Comparison of ENCODE assay signal across 10 cellular contexts in the genomic region with DNA sequence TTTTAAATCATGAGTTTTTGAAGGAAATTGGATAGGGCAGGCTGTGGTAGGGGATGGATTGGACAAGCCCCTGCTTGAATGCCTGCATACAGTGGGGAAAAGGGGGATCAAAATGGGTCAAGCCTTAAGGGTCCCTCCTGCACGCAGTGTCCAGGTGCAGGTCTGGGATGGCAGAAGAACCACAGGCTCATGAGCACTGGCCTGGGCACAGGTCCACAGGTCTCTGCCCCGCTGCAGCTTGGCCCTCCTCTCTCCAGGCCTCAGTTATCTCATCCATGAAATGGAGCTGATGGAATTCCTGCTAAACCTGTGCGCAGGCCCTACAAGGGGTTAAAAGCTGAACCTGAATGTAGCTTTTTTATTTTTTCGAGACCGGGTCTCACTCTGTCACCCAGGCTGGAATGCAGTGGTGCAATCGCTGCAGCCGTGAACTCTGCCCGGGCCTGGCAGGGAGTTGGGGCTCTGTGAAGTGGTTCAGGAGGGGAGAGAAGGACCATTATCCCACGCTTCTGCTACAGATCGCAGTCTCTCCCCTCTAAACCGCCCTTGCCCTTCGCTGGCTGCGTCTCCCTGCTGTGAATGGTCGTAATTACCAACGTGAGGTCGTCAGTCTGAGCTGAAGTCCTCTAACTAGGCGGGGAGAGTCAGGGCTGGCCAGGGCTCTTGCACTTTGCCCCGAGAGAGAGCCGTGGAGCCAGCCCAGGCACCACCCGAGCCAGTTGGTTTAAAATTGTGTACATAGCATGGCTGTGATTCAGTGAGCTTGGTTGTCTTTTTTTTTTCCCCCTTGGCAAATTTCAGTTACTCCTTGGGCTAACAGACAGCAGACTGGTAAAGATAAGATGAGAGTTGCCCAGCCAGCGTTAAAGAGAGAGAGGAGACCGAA.
A peak's percentile ranks its signal among the peaks of the same experiment; 100 is the strongest.
DNase-seq lines count a peak whose midpoint lies in the region; ATAC-seq and TF ChIP-seq lines count a peak whose summit lies in the region.
"Had no signal": no experiment of that assay in that cellular context is flagged by ENCODE, and none has a peak within 500 bp of the region (broad histone marks: within the 10 kb centered on the region; RNA-seq: fewer than 3 reads in every experiment).

No MANE protein-coding gene starts in this region.

- DNase-seq in HT-29 (ENCODE audit: low spot score) (peak; percentile 95), chondrocyte (ENCODE audit: low spot score) (no peak), left colon (peak; percentile 79 to 89), NCI-H1436 (lab: John Stamatoyannopoulos, UW) (no peak)
- DNase-seq in stimulated activated naive CD8-positive, alpha-beta T cell treated with anti-CD3 and anti-CD28 coated beads, Interleukin-15, Interleukin-2, amounts not matched to agents 100 U/mL and 50 U/mL, for 24 hours, result no peak
- DNase-seq: Karpas-422 had no signal

- H3K9ac ChIP-seq in skeletal muscle satellite cell (ENCODE audit: low read depth, low read length), result no peak overlapping the region

- H3K4me3 ChIP-seq in skeletal muscle satellite cell (ENCODE audit: low read length), result peak overlapping the region; percentile 22

- no peak overlapping the region for H3K4me3 Mint-ChIP-seq in chondrocyte (ENCODE audit: unreplicated experiment)
- H3K4me3 Mint-ChIP-seq: natural killer cell treated with Interleukin-12 subunit alpha and Interleukin-12 subunit beta and Interleukin-15 and Interleukin-18, amount 100 ng/mL, for 72 hours had no signal

- peaks cover 19% of the 10 kb centered on the region for H3K36me3 ChIP-seq in skeletal muscle satellite cell (ENCODE audit: insufficient read depth, low read length)

- H3K27ac Mint-ChIP-seq in chondrocyte (ENCODE audit: unreplicated experiment), result peak overlapping the region; percentile 82
- H3K27ac Mint-ChIP-seq: natural killer cell treated with Interleukin-12 subunit alpha and Interleukin-12 subunit beta and Interleukin-15 and Interleukin-18, amount 100 ng/mL, for 72 hours had no signal

- ATAC-seq in left colon (peak; percentile 85), HG02759 (IDR thresholded peaks at IDR 0.05; ENCODE audit: unreplicated experiment) (no peak), HG03159 (IDR thresholded peaks at IDR 0.05; ENCODE audit: unreplicated experiment) (no peak)
- ATAC-seq in stimulated activated naive CD8-positive, alpha-beta T cell treated with anti-CD3 and anti-CD28 coated beads, Interleukin-15, Interleukin-2, amounts not matched to agents 100 U/mL and 50 U/mL, for 24 hours, result no peak
- ATAC-seq: natural killer cell treated with Interleukin-12 subunit alpha and Interleukin-12 subunit beta and Interleukin-15 and Interleukin-18, amount 100 ng/mL, for 72 hours had no signal

- no peaks in the 10 kb centered on the region for H3K27me3 Mint-ChIP-seq in chondrocyte (ENCODE audit: low read depth)

- peak overlapping the region; percentile 65 for H3K4me2 ChIP-seq in skeletal muscle satellite cell (ENCODE audit: low read length)

- TF ChIP-seq CTCF in chondrocyte (IDR thresholded peaks at IDR 0.05), result no peak

- intact Hi-C loops in left colon (cut with DNase I, micrococcal nuclease), result no loop called here

- peaks cover 13% of the 10 kb centered on the region for H3K4me1 ChIP-seq in skeletal muscle satellite cell (ENCODE audit: control insufficient read depth, insufficient read depth, low read length)

- no peaks in the 10 kb centered on the region for H3K27me3 ChIP-seq in skeletal muscle satellite cell (ENCODE audit: control insufficient read depth, insufficient read depth, low read length)

- no peaks in the 10 kb centered on the region for H3K9me3 Mint-ChIP-seq in chondrocyte (ENCODE audit: low read depth)
- H3K9me3 Mint-ChIP-seq: natural killer cell treated with Interleukin-12 subunit alpha and Interleukin-12 subunit beta and Interleukin-15 and Interleukin-18, amount 100 ng/mL, for 72 hours had no signal

- peaks cover 30% of the 10 kb centered on the region for H3K4me1 Mint-ChIP-seq in chondrocyte (ENCODE audit: low read depth)

- peaks cover 4% of the 10 kb centered on the region for H3K36me3 Mint-ChIP-seq in chondrocyte (ENCODE audit: low read depth)
- H3K36me3 Mint-ChIP-seq: natural killer cell treated with Interleukin-12 subunit alpha and Interleukin-12 subunit beta and Interleukin-15 and Interleukin-18, amount 100 ng/mL, for 72 hours had no signal

- no peaks in the 10 kb centered on the region for H3K9me3 ChIP-seq in skeletal muscle satellite cell (replicated peaks; ENCODE audit: low read length)

Comparison
In these comparisons a context has a peak if more than half of its experiments do, and no peak if none do; other contexts are left out.
1. DNase-seq: peak in HT-29 (single experiment) and left colon (2 of 2); none in chondrocyte (single experiment), NCI-H1436 (single experiment) and stimulated activated naive CD8-positive, alpha-beta T cell treated with anti-CD3 and anti-CD28 coated beads, Interleukin-15, Interleukin-2, amounts not matched to agents 100 U/mL and 50 U/mL, for 24 hours (single experiment).